In the genomic region with DNA sequence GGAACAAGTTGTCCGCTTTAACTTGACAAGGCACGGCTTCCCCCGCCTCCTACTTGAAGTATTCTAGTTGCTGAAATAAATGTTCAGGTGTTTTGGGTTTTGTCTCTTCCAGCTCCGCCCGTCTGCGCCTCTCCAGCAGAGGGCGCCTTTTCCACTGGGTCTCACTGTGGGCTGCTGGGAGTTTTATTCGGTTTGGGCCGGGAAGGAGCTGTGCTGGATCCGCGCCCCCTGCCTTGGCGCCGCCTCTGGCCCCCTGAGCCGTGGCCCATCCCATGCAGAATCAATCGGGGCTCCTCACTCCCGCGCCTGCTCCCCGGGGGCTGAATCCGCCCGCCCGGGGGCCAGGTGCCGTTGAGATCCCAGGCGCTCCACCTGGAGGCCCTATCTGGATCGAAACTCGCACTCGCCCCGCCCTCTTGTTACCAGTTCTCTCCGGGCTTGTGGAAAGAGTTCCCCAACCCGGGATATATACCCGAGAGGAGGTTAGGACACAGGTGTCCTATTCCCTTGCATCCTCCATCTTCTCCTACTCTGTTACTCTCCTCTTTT, we compare ENCODE assay signal across 1 cellular context.
TF ChIP-seq lines count a peak whose summit lies in the region.

No MANE protein-coding gene starts in this region.

TF ChIP-seq in HepG2, 621 proteins besides CTCF, POLR2A, EP300 and RAD21 (continued from another document and continues in another):
- TF ChIP-seq, protein P1, sequence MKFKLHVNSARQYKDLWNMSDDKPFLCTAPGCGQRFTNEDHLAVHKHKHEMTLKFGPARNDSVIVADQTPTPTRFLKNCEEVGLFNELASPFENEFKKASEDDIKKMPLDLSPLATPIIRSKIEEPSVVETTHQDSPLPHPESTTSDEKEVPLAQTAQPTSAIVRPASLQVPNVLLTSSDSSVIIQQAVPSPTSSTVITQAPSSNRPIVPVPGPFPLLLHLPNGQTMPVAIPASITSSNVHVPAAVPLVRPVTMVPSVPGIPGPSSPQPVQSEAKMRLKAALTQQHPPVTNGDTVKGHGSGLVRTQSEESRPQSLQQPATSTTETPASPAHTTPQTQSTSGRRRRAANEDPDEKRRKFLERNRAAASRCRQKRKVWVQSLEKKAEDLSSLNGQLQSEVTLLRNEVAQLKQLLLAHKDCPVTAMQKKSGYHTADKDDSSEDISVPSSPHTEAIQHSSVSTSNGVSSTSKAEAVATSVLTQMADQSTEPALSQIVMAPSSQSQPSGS (CRISPR knock-in tag; IDR thresholded peaks at IDR 0.05): no peak
- TF ChIP-seq ZNF33B (CRISPR knock-in tag; IDR thresholded peaks at IDR 0.05): no peak
- peak; percentile 68; the same call in 1 of the 2 replicates for TF ChIP-seq HOXA5 (CRISPR knock-in tag; IDR thresholded peaks at IDR 0.05)
- no peak for TF ChIP-seq ZNF253 (CRISPR knock-in tag; IDR thresholded peaks at IDR 0.05; ENCODE audit: borderline replicate concordance)
- no peak for TF ChIP-seq ZNF383 (CRISPR knock-in tag; IDR thresholded peaks at IDR 0.05; ENCODE audit: borderline replicate concordance)
- no peak for TF ChIP-seq NR2C2 (CRISPR knock-in tag; IDR thresholded peaks at IDR 0.05; ENCODE audit: borderline replicate concordance)
- TF ChIP-seq KDM2A (CRISPR knock-in tag; IDR thresholded peaks at IDR 0.05; ENCODE audit: borderline replicate concordance, low read depth): peak; percentile 79; the same call in 1 of the 2 replicates
- no peak for TF ChIP-seq EZH2 (conservative IDR thresholded peaks at IDR 0.05; ENCODE audit: low read depth, low read length)
- TF ChIP-seq, protein P2, sequence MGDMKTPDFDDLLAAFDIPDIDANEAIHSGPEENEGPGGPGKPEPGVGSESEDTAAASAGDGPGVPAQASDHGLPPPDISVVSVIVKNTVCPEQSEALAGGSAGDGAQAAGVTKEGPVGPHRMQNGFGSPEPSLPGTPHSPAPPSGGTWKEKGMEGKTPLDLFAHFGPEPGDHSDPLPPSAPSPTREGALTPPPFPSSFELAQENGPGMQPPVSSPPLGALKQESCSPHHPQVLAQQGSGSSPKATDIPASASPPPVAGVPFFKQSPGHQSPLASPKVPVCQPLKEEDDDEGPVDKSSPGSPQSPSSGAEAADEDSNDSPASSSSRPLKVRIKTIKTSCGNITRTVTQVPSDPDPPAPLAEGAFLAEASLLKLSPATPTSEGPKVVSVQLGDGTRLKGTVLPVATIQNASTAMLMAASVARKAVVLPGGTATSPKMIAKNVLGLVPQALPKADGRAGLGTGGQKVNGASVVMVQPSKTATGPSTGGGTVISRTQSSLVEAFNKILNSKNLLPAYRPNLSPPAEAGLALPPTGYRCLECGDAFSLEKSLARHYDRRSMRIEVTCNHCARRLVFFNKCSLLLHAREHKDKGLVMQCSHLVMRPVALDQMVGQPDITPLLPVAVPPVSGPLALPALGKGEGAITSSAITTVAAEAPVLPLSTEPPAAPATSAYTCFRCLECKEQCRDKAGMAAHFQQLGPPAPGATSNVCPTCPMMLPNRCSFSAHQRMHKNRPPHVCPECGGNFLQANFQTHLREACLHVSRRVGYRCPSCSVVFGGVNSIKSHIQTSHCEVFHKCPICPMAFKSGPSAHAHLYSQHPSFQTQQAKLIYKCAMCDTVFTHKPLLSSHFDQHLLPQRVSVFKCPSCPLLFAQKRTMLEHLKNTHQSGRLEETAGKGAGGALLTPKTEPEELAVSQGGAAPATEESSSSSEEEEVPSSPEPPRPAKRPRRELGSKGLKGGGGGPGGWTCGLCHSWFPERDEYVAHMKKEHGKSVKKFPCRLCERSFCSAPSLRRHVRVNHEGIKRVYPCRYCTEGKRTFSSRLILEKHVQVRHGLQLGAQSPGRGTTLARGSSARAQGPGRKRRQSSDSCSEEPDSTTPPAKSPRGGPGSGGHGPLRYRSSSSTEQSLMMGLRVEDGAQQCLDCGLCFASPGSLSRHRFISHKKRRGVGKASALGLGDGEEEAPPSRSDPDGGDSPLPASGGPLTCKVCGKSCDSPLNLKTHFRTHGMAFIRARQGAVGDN (CRISPR knock-in tag; IDR thresholded peaks at IDR 0.05): peak; percentile 71
- no peak for TF ChIP-seq ZFP82 (CRISPR knock-in tag; IDR thresholded peaks at IDR 0.05; ENCODE audit: borderline replicate concordance)
- no peak for TF ChIP-seq ZEB1 (IDR thresholded peaks at IDR 0.05; ENCODE audit: insufficient replicate concordance, low read depth)
- no peak for TF ChIP-seq ZBTB21 (CRISPR knock-in tag; IDR thresholded peaks at IDR 0.05)
- peak; percentile 36; the same call in 1 of the 2 replicates for TF ChIP-seq ZNF331 (CRISPR knock-in tag; IDR thresholded peaks at IDR 0.05)
- no peak for TF ChIP-seq ATF1 (CRISPR knock-in tag; IDR thresholded peaks at IDR 0.05)
- no peak for TF ChIP-seq ZNF713 (CRISPR knock-in tag; IDR thresholded peaks at IDR 0.05)
- TF ChIP-seq ZSCAN21 (CRISPR knock-in tag; IDR thresholded peaks at IDR 0.05; ENCODE audit: borderline replicate concordance): no peak
- peak; percentile 23; the same call in 1 of the 2 replicates for TF ChIP-seq ZFP1 (CRISPR knock-in tag; IDR thresholded peaks at IDR 0.05)
- no peak for TF ChIP-seq ZMAT3 (CRISPR knock-in tag; conservative IDR thresholded peaks at IDR 0.05)
- no peak for TF ChIP-seq EEA1 (CRISPR knock-in tag; IDR thresholded peaks at IDR 0.05; ENCODE audit: borderline replicate concordance)
- peak; percentile 54; the same call in 1 of the 2 replicates for TF ChIP-seq ZFX (CRISPR knock-in tag; IDR thresholded peaks at IDR 0.05; ENCODE audit: low read depth)
- TF ChIP-seq, protein P3, sequence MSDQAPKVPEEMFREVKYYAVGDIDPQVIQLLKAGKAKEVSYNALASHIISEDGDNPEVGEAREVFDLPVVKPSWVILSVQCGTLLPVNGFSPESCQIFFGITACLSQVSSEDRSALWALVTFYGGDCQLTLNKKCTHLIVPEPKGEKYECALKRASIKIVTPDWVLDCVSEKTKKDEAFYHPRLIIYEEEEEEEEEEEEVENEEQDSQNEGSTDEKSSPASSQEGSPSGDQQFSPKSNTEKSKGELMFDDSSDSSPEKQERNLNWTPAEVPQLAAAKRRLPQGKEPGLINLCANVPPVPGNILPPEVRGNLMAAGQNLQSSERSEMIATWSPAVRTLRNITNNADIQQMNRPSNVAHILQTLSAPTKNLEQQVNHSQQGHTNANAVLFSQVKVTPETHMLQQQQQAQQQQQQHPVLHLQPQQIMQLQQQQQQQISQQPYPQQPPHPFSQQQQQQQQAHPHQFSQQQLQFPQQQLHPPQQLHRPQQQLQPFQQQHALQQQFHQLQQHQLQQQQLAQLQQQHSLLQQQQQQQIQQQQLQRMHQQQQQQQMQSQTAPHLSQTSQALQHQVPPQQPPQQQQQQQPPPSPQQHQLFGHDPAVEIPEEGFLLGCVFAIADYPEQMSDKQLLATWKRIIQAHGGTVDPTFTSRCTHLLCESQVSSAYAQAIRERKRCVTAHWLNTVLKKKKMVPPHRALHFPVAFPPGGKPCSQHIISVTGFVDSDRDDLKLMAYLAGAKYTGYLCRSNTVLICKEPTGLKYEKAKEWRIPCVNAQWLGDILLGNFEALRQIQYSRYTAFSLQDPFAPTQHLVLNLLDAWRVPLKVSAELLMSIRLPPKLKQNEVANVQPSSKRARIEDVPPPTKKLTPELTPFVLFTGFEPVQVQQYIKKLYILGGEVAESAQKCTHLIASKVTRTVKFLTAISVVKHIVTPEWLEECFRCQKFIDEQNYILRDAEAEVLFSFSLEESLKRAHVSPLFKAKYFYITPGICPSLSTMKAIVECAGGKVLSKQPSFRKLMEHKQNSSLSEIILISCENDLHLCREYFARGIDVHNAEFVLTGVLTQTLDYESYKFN (CRISPR knock-in tag; conservative IDR thresholded peaks at IDR 0.05): no peak
- no peak for TF ChIP-seq SP2 (CRISPR knock-in tag; IDR thresholded peaks at IDR 0.05)
- TF ChIP-seq MTA3 (CRISPR knock-in tag; IDR thresholded peaks at IDR 0.05): no peak
- no peak for TF ChIP-seq ZNF546 (CRISPR knock-in tag; conservative IDR thresholded peaks at IDR 0.05)
- TF ChIP-seq, protein P4, sequence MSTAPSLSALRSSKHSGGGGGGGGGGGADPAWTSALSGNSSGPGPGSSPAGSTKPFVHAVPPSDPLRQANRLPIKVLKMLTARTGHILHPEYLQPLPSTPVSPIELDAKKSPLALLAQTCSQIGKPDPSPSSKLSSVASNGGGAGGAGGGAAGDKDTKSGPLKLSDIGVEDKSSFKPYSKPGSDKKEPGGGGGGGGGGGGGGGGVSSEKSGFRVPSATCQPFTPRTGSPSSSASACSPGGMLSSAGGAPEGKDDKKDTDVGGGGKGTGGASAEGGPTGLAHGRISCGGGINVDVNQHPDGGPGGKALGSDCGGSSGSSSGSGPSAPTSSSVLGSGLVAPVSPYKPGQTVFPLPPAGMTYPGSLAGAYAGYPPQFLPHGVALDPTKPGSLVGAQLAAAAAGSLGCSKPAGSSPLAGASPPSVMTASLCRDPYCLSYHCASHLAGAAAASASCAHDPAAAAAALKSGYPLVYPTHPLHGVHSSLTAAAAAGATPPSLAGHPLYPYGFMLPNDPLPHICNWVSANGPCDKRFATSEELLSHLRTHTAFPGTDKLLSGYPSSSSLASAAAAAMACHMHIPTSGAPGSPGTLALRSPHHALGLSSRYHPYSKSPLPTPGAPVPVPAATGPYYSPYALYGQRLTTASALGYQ (CRISPR knock-in tag; IDR thresholded peaks at IDR 0.05): peak; percentile 47
- peak; percentile 40; the same call in 1 of the 2 replicates for TF ChIP-seq ZFP90 (CRISPR knock-in tag; IDR thresholded peaks at IDR 0.05; ENCODE audit: borderline replicate concordance)
- TF ChIP-seq, protein P5, sequence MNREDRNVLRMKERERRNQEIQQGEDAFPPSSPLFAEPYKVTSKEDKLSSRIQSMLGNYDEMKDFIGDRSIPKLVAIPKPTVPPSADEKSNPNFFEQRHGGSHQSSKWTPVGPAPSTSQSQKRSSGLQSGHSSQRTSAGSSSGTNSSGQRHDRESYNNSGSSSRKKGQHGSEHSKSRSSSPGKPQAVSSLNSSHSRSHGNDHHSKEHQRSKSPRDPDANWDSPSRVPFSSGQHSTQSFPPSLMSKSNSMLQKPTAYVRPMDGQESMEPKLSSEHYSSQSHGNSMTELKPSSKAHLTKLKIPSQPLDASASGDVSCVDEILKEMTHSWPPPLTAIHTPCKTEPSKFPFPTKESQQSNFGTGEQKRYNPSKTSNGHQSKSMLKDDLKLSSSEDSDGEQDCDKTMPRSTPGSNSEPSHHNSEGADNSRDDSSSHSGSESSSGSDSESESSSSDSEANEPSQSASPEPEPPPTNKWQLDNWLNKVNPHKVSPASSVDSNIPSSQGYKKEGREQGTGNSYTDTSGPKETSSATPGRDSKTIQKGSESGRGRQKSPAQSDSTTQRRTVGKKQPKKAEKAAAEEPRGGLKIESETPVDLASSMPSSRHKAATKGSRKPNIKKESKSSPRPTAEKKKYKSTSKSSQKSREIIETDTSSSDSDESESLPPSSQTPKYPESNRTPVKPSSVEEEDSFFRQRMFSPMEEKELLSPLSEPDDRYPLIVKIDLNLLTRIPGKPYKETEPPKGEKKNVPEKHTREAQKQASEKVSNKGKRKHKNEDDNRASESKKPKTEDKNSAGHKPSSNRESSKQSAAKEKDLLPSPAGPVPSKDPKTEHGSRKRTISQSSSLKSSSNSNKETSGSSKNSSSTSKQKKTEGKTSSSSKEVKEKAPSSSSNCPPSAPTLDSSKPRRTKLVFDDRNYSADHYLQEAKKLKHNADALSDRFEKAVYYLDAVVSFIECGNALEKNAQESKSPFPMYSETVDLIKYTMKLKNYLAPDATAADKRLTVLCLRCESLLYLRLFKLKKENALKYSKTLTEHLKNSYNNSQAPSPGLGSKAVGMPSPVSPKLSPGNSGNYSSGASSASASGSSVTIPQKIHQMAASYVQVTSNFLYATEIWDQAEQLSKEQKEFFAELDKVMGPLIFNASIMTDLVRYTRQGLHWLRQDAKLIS (CRISPR knock-in tag; IDR thresholded peaks at IDR 0.05): no peak
- no peak for TF ChIP-seq KLF15 (CRISPR knock-in tag; IDR thresholded peaks at IDR 0.05; ENCODE audit: borderline replicate concordance)
- peak; percentile 49 for TF ChIP-seq HNRNPLL (IDR thresholded peaks at IDR 0.05; ENCODE audit: low read depth, low read length, poor library complexity, severe bottlenecking)
- TF ChIP-seq MYNN (CRISPR knock-in tag; IDR thresholded peaks at IDR 0.05; ENCODE audit: low read depth): no peak
- TF ChIP-seq, protein P6, sequence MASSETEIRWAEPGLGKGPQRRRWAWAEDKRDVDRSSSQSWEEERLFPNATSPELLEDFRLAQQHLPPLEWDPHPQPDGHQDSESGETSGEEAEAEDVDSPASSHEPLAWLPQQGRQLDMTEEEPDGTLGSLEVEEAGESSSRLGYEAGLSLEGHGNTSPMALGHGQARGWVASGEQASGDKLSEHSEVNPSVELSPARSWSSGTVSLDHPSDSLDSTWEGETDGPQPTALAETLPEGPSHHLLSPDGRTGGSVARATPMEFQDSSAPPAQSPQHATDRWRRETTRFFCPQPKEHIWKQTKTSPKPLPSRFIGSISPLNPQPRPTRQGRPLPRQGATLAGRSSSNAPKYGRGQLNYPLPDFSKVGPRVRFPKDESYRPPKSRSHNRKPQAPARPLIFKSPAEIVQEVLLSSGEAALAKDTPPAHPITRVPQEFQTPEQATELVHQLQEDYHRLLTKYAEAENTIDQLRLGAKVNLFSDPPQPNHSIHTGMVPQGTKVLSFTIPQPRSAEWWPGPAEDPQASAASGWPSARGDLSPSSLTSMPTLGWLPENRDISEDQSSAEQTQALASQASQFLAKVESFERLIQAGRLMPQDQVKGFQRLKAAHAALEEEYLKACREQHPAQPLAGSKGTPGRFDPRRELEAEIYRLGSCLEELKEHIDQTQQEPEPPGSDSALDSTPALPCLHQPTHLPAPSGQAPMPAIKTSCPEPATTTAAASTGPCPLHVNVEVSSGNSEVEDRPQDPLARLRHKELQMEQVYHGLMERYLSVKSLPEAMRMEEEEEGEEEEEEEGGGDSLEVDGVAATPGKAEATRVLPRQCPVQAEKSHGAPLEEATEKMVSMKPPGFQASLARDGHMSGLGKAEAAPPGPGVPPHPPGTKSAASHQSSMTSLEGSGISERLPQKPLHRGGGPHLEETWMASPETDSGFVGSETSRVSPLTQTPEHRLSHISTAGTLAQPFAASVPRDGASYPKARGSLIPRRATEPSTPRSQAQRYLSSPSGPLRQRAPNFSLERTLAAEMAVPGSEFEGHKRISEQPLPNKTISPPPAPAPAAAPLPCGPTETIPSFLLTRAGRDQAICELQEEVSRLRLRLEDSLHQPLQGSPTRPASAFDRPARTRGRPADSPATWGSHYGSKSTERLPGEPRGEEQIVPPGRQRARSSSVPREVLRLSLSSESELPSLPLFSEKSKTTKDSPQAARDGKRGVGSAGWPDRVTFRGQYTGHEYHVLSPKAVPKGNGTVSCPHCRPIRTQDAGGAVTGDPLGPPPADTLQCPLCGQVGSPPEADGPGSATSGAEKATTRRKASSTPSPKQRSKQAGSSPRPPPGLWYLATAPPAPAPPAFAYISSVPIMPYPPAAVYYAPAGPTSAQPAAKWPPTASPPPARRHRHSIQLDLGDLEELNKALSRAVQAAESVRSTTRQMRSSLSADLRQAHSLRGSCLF (CRISPR knock-in tag; IDR thresholded peaks at IDR 0.05; ENCODE audit: borderline replicate concordance): no peak
- TF ChIP-seq, protein P7, sequence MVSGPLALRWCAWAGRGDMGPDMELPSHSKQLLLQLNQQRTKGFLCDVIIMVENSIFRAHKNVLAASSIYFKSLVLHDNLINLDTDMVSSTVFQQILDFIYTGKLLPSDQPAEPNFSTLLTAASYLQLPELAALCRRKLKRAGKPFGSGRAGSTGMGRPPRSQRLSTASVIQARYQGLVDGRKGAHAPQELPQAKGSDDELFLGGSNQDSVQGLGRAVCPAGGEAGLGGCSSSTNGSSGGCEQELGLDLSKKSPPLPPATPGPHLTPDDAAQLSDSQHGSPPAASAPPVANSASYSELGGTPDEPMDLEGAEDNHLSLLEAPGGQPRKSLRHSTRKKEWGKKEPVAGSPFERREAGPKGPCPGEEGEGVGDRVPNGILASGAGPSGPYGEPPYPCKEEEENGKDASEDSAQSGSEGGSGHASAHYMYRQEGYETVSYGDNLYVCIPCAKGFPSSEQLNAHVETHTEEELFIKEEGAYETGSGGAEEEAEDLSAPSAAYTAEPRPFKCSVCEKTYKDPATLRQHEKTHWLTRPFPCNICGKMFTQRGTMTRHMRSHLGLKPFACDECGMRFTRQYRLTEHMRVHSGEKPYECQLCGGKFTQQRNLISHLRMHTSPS (CRISPR knock-in tag; IDR thresholded peaks at IDR 0.05; ENCODE audit: low read depth): no peak
- TF ChIP-seq MAFG (CRISPR knock-in tag; IDR thresholded peaks at IDR 0.05): no peak
